ENCODE assay signal across 9 cellular contexts in genomic region chr19:27806471-27807070, GRCh38.
"Had no signal": no experiment of that assay in that cellular context is flagged by ENCODE, and none has a peak within 500 bp of the region (broad histone marks: within the 10 kb centered on the region; RNA-seq: fewer than 3 reads in every experiment).

No MANE protein-coding gene starts in this region.

- H3K27ac Mint-ChIP-seq: GM23338, H9, HFFc6 had no signal

- H3K27me3 Mint-ChIP-seq: IgD-negative memory B cell had no signal

- H3K27ac ChIP-seq: HL-60 had no signal

- H3K4me1 Mint-ChIP-seq: GM23338, H9 had no signal

- ATAC-seq: HepG2 had no signal

- H3K4me3 Mint-ChIP-seq: GM23338, H9, HFFc6, IgD-negative memory B cell had no signal

- H3K9me3 Mint-ChIP-seq: HFFc6 had no signal

- FAIRE-seq: H1, HepG2 had no signal

- H3K4me3 ChIP-seq: GM23338 had no signal

- DNase-seq: HCEC 1CT, HFFc6, KBM-7 had no signal
